In genomic region chr5:2849429-2849828, GRCh38 we compare ENCODE assay signal across 1 cellular context.
TF ChIP-seq lines count a peak whose summit lies in the region.

No MANE protein-coding gene starts in this region.

TF ChIP-seq in H1, 55 proteins besides CTCF, POLR2A, EP300 and RAD21:
- TF ChIP-seq SIRT6 (IDR thresholded peaks at IDR 0.05; ENCODE audit: low read length) (no peak), SP4 (IDR thresholded peaks at IDR 0.05; ENCODE audit: low read length) (no peak), BRCA1 (IDR thresholded peaks at IDR 0.05; ENCODE audit: low read depth, low read length) (no peak), NRF1 (IDR thresholded peaks at IDR 0.05; ENCODE audit: low read depth, low read length) (no peak), ATF2 (IDR thresholded peaks at IDR 0.05; ENCODE audit: low read length) (no peak), POLR2AphosphoS5 (IDR thresholded peaks at IDR 0.05; ENCODE audit: low read depth, low read length) (no peak), CBX5 (IDR thresholded peaks at IDR 0.05; ENCODE audit: low read depth, low read length) (no peak), KDM1A (IDR thresholded peaks at IDR 0.05; ENCODE audit: borderline replicate concordance, low read length) (no peak), PHF8 (conservative IDR thresholded peaks at IDR 0.05; ENCODE audit: low read depth, low read length) (no peak), KDM5A (IDR thresholded peaks at IDR 0.05; ENCODE audit: low read length) (no peak), SP2 (IDR thresholded peaks at IDR 0.05; ENCODE audit: low read length) (no peak), BCL11A (IDR thresholded peaks at IDR 0.05; ENCODE audit: low read depth in 2 of 2, low read length in 2 of 2) (no peak), ASH2L (IDR thresholded peaks at IDR 0.05; ENCODE audit: low read length) (no peak), CBX8 (IDR thresholded peaks at IDR 0.05; ENCODE audit: borderline replicate concordance, low read depth, low read length) (no peak), GABPA (IDR thresholded peaks at IDR 0.05; ENCODE audit: borderline replicate concordance, insufficient read depth, low read length) (no peak), CHD1 (IDR thresholded peaks at IDR 0.05; ENCODE audit: low read depth, low read length) (no peak), JUND (IDR thresholded peaks at IDR 0.05; ENCODE audit: low read length) (no peak), NANOG (IDR thresholded peaks at IDR 0.05; ENCODE audit: insufficient read depth, low read depth, low read length, poor library complexity, severe bottlenecking) (no peak)
TF ChIP-seq in H1: peak in this region for 0.
